Comparison of ENCODE assay signal across 11 cellular contexts in genomic region chr3:177618873-177619771, GRCh38.
DNase-seq lines count a peak whose midpoint lies in the region; TF ChIP-seq lines count a peak whose summit lies in the region.
"Had no signal": no experiment of that assay in that cellular context is flagged by ENCODE, and none has a peak within 500 bp of the region (broad histone marks: within the 10 kb centered on the region; RNA-seq: fewer than 3 reads in every experiment).

No MANE protein-coding gene starts in this region.

- no peaks in the 10 kb centered on the region for H3K27me3 Mint-ChIP-seq in type B pancreatic cell

- peak overlapping the region; percentile 4 for H3K27ac Mint-ChIP-seq in type B pancreatic cell

- H3K9me3 Mint-ChIP-seq in type B pancreatic cell, result peaks cover 4% of the 10 kb centered on the region
- H3K9me3 Mint-ChIP-seq: neural crest cell had no signal

- peak overlapping the region; percentile 45 to 48 for H3K27ac ChIP-seq in coronary artery
- H3K27ac ChIP-seq: HL-60 had no signal

- DNase-seq in DMS 273 (lab: John Stamatoyannopoulos, UW; ENCODE audit: unreplicated experiment) (peak; percentile 58), DMS 273 treated with DMSO at 0.1 percent for 48 hours (lab: John Stamatoyannopoulos, UW) (no peak), coronary artery (ENCODE audit: low spot score) (no peak), medulla oblongata (ENCODE audit: extremely low spot score) (peak; percentile 89), type B pancreatic cell (ENCODE audit: extremely low spot score, unreplicated experiment) (no peak), HuH-7 (ENCODE audit: low spot score) (no peak), T-helper 1 cell (no peak)
- DNase-seq in stimulated activated naive CD4-positive, alpha-beta T cell (lab: John Stamatoyannopoulos, UW), result no peak
- DNase-seq: 8988T had no signal

- H3K4me3 ChIP-seq in coronary artery, result peak overlapping the region; percentile 4

- H3K4me3 Mint-ChIP-seq in type B pancreatic cell, result no peak overlapping the region
- H3K4me3 Mint-ChIP-seq: neural crest cell had no signal

- H3K36me3 Mint-ChIP-seq in type B pancreatic cell, result no peaks in the 10 kb centered on the region

- H3K4me1 Mint-ChIP-seq in type B pancreatic cell (ENCODE audit: unreplicated experiment), result peaks cover 19% of the 10 kb centered on the region

- TF ChIP-seq CTCF in coronary artery (IDR thresholded peaks at IDR 0.05) (no peak), type B pancreatic cell (conservative IDR thresholded peaks at IDR 0.05) (no peak)

Comparison
In these comparisons a context has a peak if more than half of its experiments do, and no peak if none do; other contexts are left out.
1. DNase-seq: peak in DMS 273 (single experiment) and medulla oblongata (single experiment); none in DMS 273 treated with DMSO at 0.1 percent for 48 hours (single experiment), coronary artery (single experiment), type B pancreatic cell (single experiment), HuH-7 (single experiment), stimulated activated naive CD4-positive, alpha-beta T cell (0 of 6) and T-helper 1 cell (0 of 5).